In genomic region chr19:46339491-46339890, GRCh38 we compare ENCODE assay signal across 33 cellular contexts. TPM values are rescaled to one million over a fixed set of nuclear protein-coding genes. Genes with fewer than 3 reads are reported as not detected.
"Had no signal": no experiment of that assay in that cellular context is flagged by ENCODE, and none has a peak within 500 bp of the region (broad histone marks: within the 10 kb centered on the region; RNA-seq: fewer than 3 reads in every experiment).

No MANE protein-coding gene starts in this region.

- H3K36me3 Mint-ChIP-seq: activated naive CD8-positive, alpha-beta T cell treated with anti-CD3 and anti-CD28 coated beads for 36 hours had no signal

- H3K4me1 ChIP-seq: Peyer's patch, SJSA1 had no signal

- H3K27me3 Mint-ChIP-seq: activated CD8-positive, alpha-beta T cell treated with anti-CD3 and anti-CD28 coated beads for 36 hours had no signal

- DNase-seq: activated CD4-positive, alpha-beta T cell treated with anti-CD3 and anti-CD28 coated beads, Interleukin-2, amount 10 ng/mL, durations not matched to agents 24 days and 14 days; activated CD4-positive, alpha-beta T cell treated with anti-CD3 and anti-CD28 coated beads, Interleukin-2, amount 50 U/mL, for 4 hours; activated CD8-positive, alpha-beta T cell treated with anti-CD3 and anti-CD28 coated beads for 36 hours; activated effector memory CD4-positive, alpha-beta T cell treated with anti-CD3 and anti-CD28 coated beads, Interleukin-2, amount 50 U/mL, for 16 hours; activated naive CD4-positive, alpha-beta T cell; activated naive CD4-positive, alpha-beta T cell treated with anti-CD3 and anti-CD28 coated beads, Interleukin-2, amount 50 U/mL, for 16 hours; activated naive CD8-positive, alpha-beta T cell treated with anti-CD3 and anti-CD28 coated beads for 36 hours; activated T-cell treated with anti-CD3 and anti-CD28 coated beads, Interleukin-2, amount 50 U/mL, for 1 hour; activated T-cell treated with anti-CD3 and anti-CD28 coated beads, Interleukin-2, amount 50 U/mL, for 72 hours; amniotic stem cell; brain microvascular endothelial cell; MM.1S; NCI-H1092; NCI-H1436 treated with DMSO at 0.1 percent for 48 hours; NCI-H1694 treated with DMSO at 0.1 percent for 48 hours; NCI-H2029; NCI-H2107; NCI-H2171; NCI-H510A; NCI-H526; NCI-H748 treated with DMSO at 0.1 percent for 48 hours; NK-92 treated with Interleukin-12 subunit alpha and Interleukin-12 subunit beta, amount 100 ng/mL, for 24 hours; PC-3; RPMI8226; SHP77 treated with DMSO at 0.1 percent for 48 hours had no signal

- H3K27ac ChIP-seq: brain microvascular endothelial cell, KMS-11, Peyer's patch, SJSA1 had no signal

- H3K4me3 ChIP-seq: Peyer's patch, SJSA1 had no signal

- H3K9me3 ChIP-seq: Peyer's patch, SJSA1 had no signal

- H3K4me3 Mint-ChIP-seq: activated CD4-positive, alpha-beta T cell treated with anti-CD3 and anti-CD28 coated beads, Interleukin-2, amount 10 ng/mL, durations not matched to agents 24 days and 14 days; activated CD8-positive, alpha-beta T cell treated with anti-CD3 and anti-CD28 coated beads for 36 hours; activated naive CD8-positive, alpha-beta T cell treated with anti-CD3 and anti-CD28 coated beads for 36 hours; activated T-cell treated with anti-CD3 and anti-CD28 coated beads, Interleukin-2, amount 50 U/mL, for 72 hours; activated T-helper 17 cell treated with anti-CD3 and anti-CD28 coated beads, Interleukin-2, amount 50 U/mL, for 72 hours; T-helper 2 cell treated with Interferon-gamma antibody and Interleukin-4, amounts not matched to agents 5 μg/mL and 100 μg/mL, for 36 hours had no signal

- H3K36me3 ChIP-seq: brain microvascular endothelial cell, SJSA1 had no signal

- H3K27ac Mint-ChIP-seq: activated CD4-positive, alpha-beta T cell treated with anti-CD3 and anti-CD28 coated beads, Interleukin-2, amount 10 ng/mL, durations not matched to agents 24 days and 14 days; activated CD8-positive, alpha-beta T cell treated with anti-CD3 and anti-CD28 coated beads for 36 hours; activated naive CD8-positive, alpha-beta T cell treated with anti-CD3 and anti-CD28 coated beads for 36 hours; activated T-cell treated with anti-CD3 and anti-CD28 coated beads, Interleukin-2, amount 50 U/mL, for 72 hours; activated T-helper 17 cell treated with anti-CD3 and anti-CD28 coated beads, Interleukin-2, amount 50 U/mL, for 72 hours; T-helper 2 cell treated with Interferon-gamma antibody and Interleukin-4, amounts not matched to agents 5 μg/mL and 100 μg/mL, for 36 hours had no signal

- ATAC-seq: activated CD8-positive, alpha-beta T cell treated with anti-CD3 and anti-CD28 coated beads for 36 hours; activated T-cell treated with anti-CD3 and anti-CD28 coated beads, Interleukin-2, amount 50 U/mL, for 72 hours; activated T-helper 17 cell treated with anti-CD3 and anti-CD28 coated beads, Interleukin-2, amount 50 U/mL, for 72 hours; PC-3 had no signal

- H3K9me3 Mint-ChIP-seq: activated CD4-positive, alpha-beta T cell treated with anti-CD3 and anti-CD28 coated beads, Interleukin-2, amount 10 ng/mL, durations not matched to agents 24 days and 14 days; activated CD8-positive, alpha-beta T cell treated with anti-CD3 and anti-CD28 coated beads for 36 hours; activated naive CD8-positive, alpha-beta T cell treated with anti-CD3 and anti-CD28 coated beads for 36 hours; activated T-cell treated with anti-CD3 and anti-CD28 coated beads, Interleukin-2, amount 50 U/mL, for 72 hours; activated T-helper 17 cell treated with anti-CD3 and anti-CD28 coated beads, Interleukin-2, amount 50 U/mL, for 72 hours; T-helper 2 cell treated with Interferon-gamma antibody and Interleukin-4, amounts not matched to agents 5 μg/mL and 100 μg/mL, for 36 hours had no signal

- H3K4me1 Mint-ChIP-seq: activated CD4-positive, alpha-beta T cell treated with anti-CD3 and anti-CD28 coated beads, Interleukin-2, amount 10 ng/mL, durations not matched to agents 24 days and 14 days; activated naive CD8-positive, alpha-beta T cell treated with anti-CD3 and anti-CD28 coated beads for 36 hours; activated T-helper 17 cell treated with anti-CD3 and anti-CD28 coated beads, Interleukin-2, amount 50 U/mL, for 72 hours had no signal

- H3K27me3 ChIP-seq: brain microvascular endothelial cell, Peyer's patch had no signal

RNA-seq across cellular contexts. Expression of gene HIF3A, which starts 42.6 kb away (rescaled TPM):
- total RNA-seq: activated CD4-positive, alpha-beta T cell treated with anti-CD3 and anti-CD28 coated beads, Interleukin-2, amount 10 ng/mL, durations not matched to agents 24 days and 14 days; activated CD8-positive, alpha-beta memory T cell treated with anti-CD3 and anti-CD28 coated beads for 36 hours; activated CD8-positive, alpha-beta T cell treated with anti-CD3 and anti-CD28 coated beads for 36 hours; activated naive CD8-positive, alpha-beta T cell treated with anti-CD3 and anti-CD28 coated beads for 36 hours; activated T-cell treated with anti-CD3 and anti-CD28 coated beads, Interleukin-2, amount 50 U/mL, for 72 hours; activated T-helper 17 cell treated with anti-CD3 and anti-CD28 coated beads, Interleukin-2, amount 50 U/mL, for 72 hours; LHCN-M2; PC-3; SJSA1; T-helper 1 cell treated with Interleukin-12 subunit alpha and Interleukin-12 subunit beta and Interleukin-4 antibody, amounts not matched to agents 30 ng/mL and 1 ng/mL, for 36 hours had no signal
